ENCODE assay signal across 36 cellular contexts in the genomic region with DNA sequence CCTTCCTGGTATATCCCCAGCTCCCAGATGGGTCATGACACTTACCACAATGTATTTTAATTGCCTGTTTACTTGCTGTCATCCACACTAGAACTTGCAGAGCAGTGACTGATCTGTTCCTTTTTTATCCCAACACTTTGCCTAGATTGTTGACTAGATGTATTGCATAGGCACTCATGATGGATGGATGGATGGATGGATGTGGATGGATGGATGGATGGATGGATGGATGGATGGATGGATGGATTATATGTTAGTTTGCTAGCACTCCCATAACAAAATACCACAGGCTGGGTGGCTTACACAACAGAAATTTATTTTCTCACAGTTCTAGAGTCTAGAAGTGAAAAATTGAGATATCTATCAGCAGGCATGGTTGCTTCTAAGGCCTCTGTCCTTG.
"Had no signal": no experiment of that assay in that cellular context is flagged by ENCODE, and none has a peak within 500 bp of the region (broad histone marks: within the 10 kb centered on the region; RNA-seq: fewer than 3 reads in every experiment).

No MANE protein-coding gene starts in this region.

- H3K4me1 ChIP-seq: ascending aorta had no signal

- H3K9me3 ChIP-seq: ascending aorta had no signal

- H3K36me3 Mint-ChIP-seq: activated CD4-positive, alpha-beta memory T cell treated with anti-CD3 and anti-CD28 coated beads for 36 hours; activated CD8-positive, alpha-beta memory T cell treated with anti-CD3 and anti-CD28 coated beads, Interleukin-2, amount 10 ng/mL, durations not matched to agents 7 days and 5 days; activated naive CD4-positive, alpha-beta T cell treated with anti-CD3 and anti-CD28 coated beads, Interleukin-2, amount 10 ng/mL, durations not matched to agents 7 days and 5 days; activated naive CD4-positive, alpha-beta T cell treated with anti-CD3 and anti-CD28 coated beads, Interleukin-2, amount 50 U/mL, for 24 hours; activated naive CD8-positive, alpha-beta T cell; activated naive CD8-positive, alpha-beta T cell treated with anti-CD3 and anti-CD28 coated beads, Interleukin-2, amount 10 ng/mL, durations not matched to agents 7 days and 5 days; brain had no signal

- H3K4me3 ChIP-seq: ascending aorta, cardiac muscle cell had no signal

- H3K4me1 Mint-ChIP-seq: activated CD4-positive, alpha-beta T cell treated with anti-CD3 and anti-CD28 coated beads, Interleukin-2, amount 10 ng/mL, durations not matched to agents 24 days and 14 days; activated CD8-positive, alpha-beta memory T cell treated with anti-CD3 and anti-CD28 coated beads, Interleukin-2, amount 10 ng/mL, durations not matched to agents 7 days and 5 days; activated naive CD4-positive, alpha-beta T cell treated with anti-CD3 and anti-CD28 coated beads, Interleukin-2, amount 10 ng/mL, durations not matched to agents 7 days and 5 days; activated naive CD4-positive, alpha-beta T cell treated with anti-CD3 and anti-CD28 coated beads, Interleukin-2, amount 50 U/mL, for 24 hours; activated naive CD8-positive, alpha-beta T cell treated with anti-CD3 and anti-CD28 coated beads, Interleukin-2, amount 10 ng/mL, durations not matched to agents 7 days and 5 days; activated naive CD8-positive, alpha-beta T cell treated with anti-CD3 and anti-CD28 coated beads, Interleukin-2, amount 50 U/mL, for 24 hours; central memory CD8-positive, alpha-beta T cell had no signal

- H3K27me3 Mint-ChIP-seq: activated B cell treated with CpG ODN at 0.5 μM for 24 hours; activated CD4-positive, alpha-beta memory T cell treated with anti-CD3 and anti-CD28 coated beads for 36 hours; activated CD8-positive, alpha-beta memory T cell treated with anti-CD3 and anti-CD28 coated beads, Interleukin-2, amount 10 ng/mL, durations not matched to agents 7 days and 5 days; activated naive CD4-positive, alpha-beta T cell treated with anti-CD3 and anti-CD28 coated beads, Interleukin-2, amount 10 ng/mL, durations not matched to agents 7 days and 5 days; activated naive CD4-positive, alpha-beta T cell treated with anti-CD3 and anti-CD28 coated beads, Interleukin-2, amount 50 U/mL, for 24 hours; activated naive CD8-positive, alpha-beta T cell; activated naive CD8-positive, alpha-beta T cell treated with anti-CD3 and anti-CD28 coated beads, Interleukin-2, amount 10 ng/mL, durations not matched to agents 7 days and 5 days; activated T-cell treated with anti-CD3 and anti-CD28 coated beads, Interleukin-2, amount 50 U/mL, for 24 hours; brain; central memory CD8-positive, alpha-beta T cell had no signal

- H3K9me3 Mint-ChIP-seq: activated CD4-positive, alpha-beta memory T cell treated with anti-CD3 and anti-CD28 coated beads for 36 hours; activated CD4-positive, alpha-beta T cell treated with anti-CD3 and anti-CD28 coated beads, Interleukin-2, amount 10 ng/mL, durations not matched to agents 24 days and 14 days; activated naive CD4-positive, alpha-beta T cell treated with anti-CD3 and anti-CD28 coated beads, Interleukin-2, amount 10 ng/mL, durations not matched to agents 7 days and 5 days; activated naive CD4-positive, alpha-beta T cell treated with anti-CD3 and anti-CD28 coated beads, Interleukin-2, amount 50 U/mL, for 24 hours; activated naive CD8-positive, alpha-beta T cell treated with anti-CD3 and anti-CD28 coated beads, Interleukin-2, amount 10 ng/mL, durations not matched to agents 7 days and 5 days; activated naive CD8-positive, alpha-beta T cell treated with anti-CD3 and anti-CD28 coated beads, Interleukin-2, amount 50 U/mL, for 24 hours; activated T-cell treated with anti-CD3 and anti-CD28 coated beads, Interleukin-2, amount 50 U/mL, for 24 hours; activated T-helper 2 cell treated with anti-CD3 and anti-CD28 coated beads, Interferon-gamma antibody, Interleukin-2, Interleukin-4, amounts not matched to agents 10 μg/mL and 5 μg/mL and 100 μg/mL, durations not matched to agents 14 hours and 24 hours and 36 hours; brain; central memory CD8-positive, alpha-beta T cell; T-helper 1 cell treated with Interleukin-12 subunit alpha and Interleukin-12 subunit beta and Interleukin-4 antibody, amounts not matched to agents 30 μg/mL and 1 μg/mL, for 36 hours; T-helper 2 cell treated with Interferon-gamma antibody and Interleukin-4, amounts not matched to agents 5 μg/mL and 100 μg/mL, for 36 hours had no signal

- DNase-seq: activated B cell treated with CpG ODN at 0.5 μM for 24 hours; activated CD4-positive, alpha-beta memory T cell treated with anti-CD3 and anti-CD28 coated beads for 36 hours; activated CD4-positive, alpha-beta T cell treated with anti-CD3 and anti-CD28 coated beads for 4 hours; activated CD4-positive, alpha-beta T cell treated with anti-CD3 and anti-CD28 coated beads, Interleukin-2, amount 10 ng/mL, durations not matched to agents 24 days and 14 days; activated CD4-positive, alpha-beta T cell treated with anti-CD3 and anti-CD28 coated beads, Interleukin-2, amount 50 U/mL, for 1 hour; activated CD4-positive, alpha-beta T cell treated with anti-CD3 and anti-CD28 coated beads, Interleukin-2, amount 50 U/mL, for 4 hours; activated CD4-positive, CD25-positive, alpha-beta regulatory T cell treated with anti-CD3 and anti-CD28 coated beads, Interleukin-2, amount 50 U/mL, for 72 hours; activated CD8-positive, alpha-beta memory T cell treated with anti-CD3 and anti-CD28 coated beads for 24 hours; activated CD8-positive, alpha-beta memory T cell treated with anti-CD3 and anti-CD28 coated beads, Interleukin-2, amount 50 U/mL, for 48 hours; activated CD8-positive, alpha-beta T cell treated with anti-CD3 and anti-CD28 coated beads, Interleukin-2, amount 10 ng/mL, durations not matched to agents 7 days and 5 days; activated effector memory CD4-positive, alpha-beta T cell treated with Interleukin-2 at 50 U/mL for 16 hours; activated gamma-delta T cell; activated naive CD4-positive, alpha-beta T cell treated with anti-CD3 and anti-CD28 coated beads, Interleukin-2, amount 10 ng/mL, durations not matched to agents 7 days and 5 days; activated naive CD4-positive, alpha-beta T cell treated with Interleukin-2 at 50 U/mL for 16 hours; activated naive CD8-positive, alpha-beta T cell treated with anti-CD3 and anti-CD28 coated beads, Interleukin-2, amount 10 ng/mL, durations not matched to agents 7 days and 5 days; activated naive CD8-positive, alpha-beta T cell treated with anti-CD3 and anti-CD28 coated beads, Interleukin-2, amount 50 U/mL, for 24 hours; activated T-cell treated with anti-CD3 and anti-CD28 coated beads, Interleukin-2, amount 50 U/mL, for 24 hours; activated T-cell treated with anti-CD3 and anti-CD28 coated beads, Interleukin-2, amount 50 U/mL, for 48 hours; amygdala; anterior cingulate cortex; caudate nucleus; cerebellar nuclear complex; T-helper 1 cell; T-helper 2 cell; T-helper 9 cell had no signal

- H3K36me3 ChIP-seq: ascending aorta, cardiac muscle cell had no signal

- H3K4me3 Mint-ChIP-seq: activated B cell treated with CpG ODN at 0.5 μM for 24 hours; activated CD4-positive, alpha-beta memory T cell treated with anti-CD3 and anti-CD28 coated beads for 36 hours; activated CD4-positive, alpha-beta T cell treated with anti-CD3 and anti-CD28 coated beads, Interleukin-2, amount 10 ng/mL, durations not matched to agents 24 days and 14 days; activated CD8-positive, alpha-beta memory T cell treated with anti-CD3 and anti-CD28 coated beads, Interleukin-2, amount 10 ng/mL, durations not matched to agents 7 days and 5 days; activated CD8-positive, alpha-beta T cell treated with anti-CD3 and anti-CD28 coated beads, Interleukin-2, amount 10 ng/mL, durations not matched to agents 7 days and 5 days; activated naive CD4-positive, alpha-beta T cell treated with anti-CD3 and anti-CD28 coated beads, Interleukin-2, amount 10 ng/mL, durations not matched to agents 7 days and 5 days; activated naive CD4-positive, alpha-beta T cell treated with anti-CD3 and anti-CD28 coated beads, Interleukin-2, amount 50 U/mL, for 24 hours; activated naive CD8-positive, alpha-beta T cell; activated naive CD8-positive, alpha-beta T cell treated with anti-CD3 and anti-CD28 coated beads, Interleukin-2, amount 10 ng/mL, durations not matched to agents 7 days and 5 days; activated naive CD8-positive, alpha-beta T cell treated with anti-CD3 and anti-CD28 coated beads, Interleukin-2, amount 50 U/mL, for 24 hours; activated T-cell treated with anti-CD3 and anti-CD28 coated beads, Interleukin-2, amount 50 U/mL, for 24 hours; brain; central memory CD8-positive, alpha-beta T cell; T-helper 1 cell treated with Interleukin-12 subunit alpha and Interleukin-12 subunit beta and Interleukin-4 antibody, amounts not matched to agents 30 μg/mL and 1 μg/mL, for 36 hours; T-helper 2 cell treated with Interferon-gamma antibody and Interleukin-4, amounts not matched to agents 5 μg/mL and 100 μg/mL, for 36 hours had no signal

- H3K27ac ChIP-seq: ascending aorta, cardiac muscle cell, VCaP had no signal

- H3K27ac Mint-ChIP-seq: activated B cell treated with CpG ODN at 0.5 μM for 24 hours; activated CD4-positive, alpha-beta memory T cell treated with anti-CD3 and anti-CD28 coated beads for 36 hours; activated CD4-positive, alpha-beta T cell treated with anti-CD3 and anti-CD28 coated beads, Interleukin-2, amount 10 ng/mL, durations not matched to agents 24 days and 14 days; activated CD8-positive, alpha-beta memory T cell treated with anti-CD3 and anti-CD28 coated beads, Interleukin-2, amount 10 ng/mL, durations not matched to agents 7 days and 5 days; activated CD8-positive, alpha-beta T cell treated with anti-CD3 and anti-CD28 coated beads, Interleukin-2, amount 10 ng/mL, durations not matched to agents 7 days and 5 days; activated naive CD4-positive, alpha-beta T cell treated with anti-CD3 and anti-CD28 coated beads, Interleukin-2, amount 10 ng/mL, durations not matched to agents 7 days and 5 days; activated naive CD4-positive, alpha-beta T cell treated with anti-CD3 and anti-CD28 coated beads, Interleukin-2, amount 50 U/mL, for 24 hours; activated naive CD8-positive, alpha-beta T cell; activated naive CD8-positive, alpha-beta T cell treated with anti-CD3 and anti-CD28 coated beads, Interleukin-2, amount 10 ng/mL, durations not matched to agents 7 days and 5 days; activated naive CD8-positive, alpha-beta T cell treated with anti-CD3 and anti-CD28 coated beads, Interleukin-2, amount 50 U/mL, for 24 hours; activated T-cell treated with anti-CD3 and anti-CD28 coated beads, Interleukin-2, amount 50 U/mL, for 24 hours; activated T-helper 2 cell treated with anti-CD3 and anti-CD28 coated beads, Interferon-gamma antibody, Interleukin-2, Interleukin-4, amounts not matched to agents 10 μg/mL and 5 μg/mL and 100 μg/mL, durations not matched to agents 14 hours and 24 hours and 36 hours; brain; T-helper 1 cell treated with Interleukin-12 subunit alpha and Interleukin-12 subunit beta and Interleukin-4 antibody, amounts not matched to agents 30 μg/mL and 1 μg/mL, for 36 hours; T-helper 2 cell treated with Interferon-gamma antibody and Interleukin-4, amounts not matched to agents 5 μg/mL and 100 μg/mL, for 36 hours had no signal
